8 cellular contexts compared by ENCODE assay signal in genomic region chr12:11648514-11649412, GRCh38. TPM values are rescaled to one million over a fixed set of nuclear protein-coding genes. Genes with fewer than 3 reads are reported as not detected.
DNase-seq lines count a peak whose midpoint lies in the region; ATAC-seq and TF ChIP-seq lines count a peak whose summit lies in the region.

No MANE protein-coding gene starts in this region.

- H3K27me3 ChIP-seq in kidney epithelial cell (ENCODE audit: control insufficient read depth, insufficient read depth, low read length): no peaks in the 10 kb centered on the region

- H3K4me3 ChIP-seq in AG09309 (ENCODE audit: control insufficient read depth, low read depth, low read length) (peak overlapping the region; percentile 71), kidney epithelial cell (ENCODE audit: low read depth, low read length) (peak overlapping the region; percentile 91)

- no peaks in the 10 kb centered on the region for H3K36me3 ChIP-seq in kidney epithelial cell (ENCODE audit: control insufficient read depth, insufficient read depth, low read length)

- DNase-seq in AG09309 (ENCODE audit: low read depth): no peak
- peak; percentile 50 for DNase-seq in NCI-H2227 treated with DMSO at 0.1 percent for 48 hours (lab: John Stamatoyannopoulos, UW)
- peak; percentile 58 for DNase-seq in cerebellum (ENCODE audit: low spot score)
- DNase-seq in kidney epithelial cell (ENCODE audit: low read depth): peak; percentile 67
- peak; percentile 28 to 38 for DNase-seq in stimulated activated CD4-positive, alpha-beta T cell treated with anti-CD3 and anti-CD28 coated beads, Interleukin-15, amount 100 ng/mL, for 48 hours (ENCODE audit: low read depth in 2 of 2)

- TF ChIP-seq CTCF in AG09309 (IDR thresholded peaks at IDR 0.05; ENCODE audit: control insufficient read depth, insufficient read depth, low read depth, low read length, missing control alignments) (peak; percentile 10), kidney epithelial cell (IDR thresholded peaks at IDR 0.05; ENCODE audit: insufficient read depth, low read length, poor library complexity, severe bottlenecking) (no peak)

- ATAC-seq in GM18907 (IDR thresholded peaks at IDR 0.05; ENCODE audit: unreplicated experiment) (peak; percentile 39), HG03135 (IDR thresholded peaks at IDR 0.05; ENCODE audit: unreplicated experiment) (peak; percentile 35)
- peak; percentile 46 to 61 for ATAC-seq in activated CD4-positive, CD25-positive, alpha-beta regulatory T cell treated with anti-CD3 and anti-CD28 coated beads, Interleukin-2, amount 50 U/mL, for 24 hours

RNA-seq across cellular contexts. Expression of gene ETV6, which starts 0.7 kb away (rescaled TPM):
- 4.8 TPM for total RNA-seq in cerebellum
- total RNA-seq in kidney epithelial cell: 17.6 and 21.7 TPM in 2 replicates
